8 cellular contexts compared by ENCODE assay signal in genomic region chr17:4740025-4740351, GRCh38. TPM values are rescaled to one million over a fixed set of nuclear protein-coding genes. Genes with fewer than 3 reads are reported as not detected.
DNase-seq lines count a peak whose midpoint lies in the region; ATAC-seq and TF ChIP-seq lines count a peak whose summit lies in the region.

No MANE protein-coding gene starts in this region.

- TF ChIP-seq CTCF in HFFc6 (IDR thresholded peaks at IDR 0.05), result no peak

- H3K9me3 Mint-ChIP-seq in HFFc6, result no peaks in the 10 kb centered on the region
- H3K9me3 Mint-ChIP-seq in activated naive CD8-positive, alpha-beta T cell (ENCODE audit: low read depth), result no peaks in the 10 kb centered on the region
- H3K9me3 Mint-ChIP-seq in immature natural killer cell, result no peaks in the 10 kb centered on the region
- H3K9me3 Mint-ChIP-seq in stimulated activated memory B cell treated with anti-CD40 and anti-IgM and Interleukin-4, amounts not matched to agents 10 μg/mL and 1 μg/mL and 100 μg/mL, for 72 hours, result no peaks in the 10 kb centered on the region

- peak overlapping the region; percentile 74 for H3K4me3 Mint-ChIP-seq in HFFc6
- H3K4me3 Mint-ChIP-seq in activated naive CD8-positive, alpha-beta T cell, result peak overlapping the region; percentile 85
- peak overlapping the region; percentile 85 to 89 (median 86) for H3K4me3 Mint-ChIP-seq in immature natural killer cell
- peak overlapping the region; percentile 74 for H3K4me3 Mint-ChIP-seq in stimulated activated memory B cell treated with anti-CD40 and anti-IgM and Interleukin-4, amounts not matched to agents 10 μg/mL and 1 μg/mL and 100 μg/mL, for 72 hours

- no peak for ATAC-seq in stimulated activated memory B cell treated with anti-CD40 and anti-IgM and Interleukin-4, amounts not matched to agents 10 μg/mL and 1 μg/mL and 100 μg/mL, for 72 hours
- ATAC-seq in GM21786 (IDR thresholded peaks at IDR 0.05; ENCODE audit: unreplicated experiment) (no peak), HG02840 (IDR thresholded peaks at IDR 0.05; ENCODE audit: low FRiP score, unreplicated experiment) (no peak)

- H3K27ac Mint-ChIP-seq in HFFc6, result no peak overlapping the region
- peak overlapping the region; percentile 75 for H3K27ac Mint-ChIP-seq in activated naive CD8-positive, alpha-beta T cell
- peak overlapping the region in 3 of 6 donors; percentile 53 to 73 (median 69) for H3K27ac Mint-ChIP-seq in immature natural killer cell
- H3K27ac Mint-ChIP-seq in stimulated activated memory B cell treated with anti-CD40 and anti-IgM and Interleukin-4, amounts not matched to agents 10 μg/mL and 1 μg/mL and 100 μg/mL, for 72 hours, result peak overlapping the region; percentile 75

- H3K36me3 Mint-ChIP-seq in HFFc6 (ENCODE audit: low read depth) (no peaks in the 10 kb centered on the region), immature natural killer cell (no peaks in the 10 kb centered on the region)
- H3K36me3 Mint-ChIP-seq in activated naive CD8-positive, alpha-beta T cell, result no peaks in the 10 kb centered on the region
- no peaks in the 10 kb centered on the region for H3K36me3 Mint-ChIP-seq in stimulated activated memory B cell treated with anti-CD40 and anti-IgM and Interleukin-4, amounts not matched to agents 10 μg/mL and 1 μg/mL and 100 μg/mL, for 72 hours

- peaks cover 15% of the 10 kb centered on the region for H3K4me1 Mint-ChIP-seq in HFFc6 (ENCODE audit: low read depth)
- H3K4me1 Mint-ChIP-seq in activated naive CD8-positive, alpha-beta T cell (ENCODE audit: low read depth), result peaks cover 16% of the 10 kb centered on the region
- peaks cover 16 to 17% of the 10 kb centered on the region in 2 donors for H3K4me1 Mint-ChIP-seq in immature natural killer cell
- H3K4me1 Mint-ChIP-seq in stimulated activated memory B cell treated with anti-CD40 and anti-IgM and Interleukin-4, amounts not matched to agents 10 μg/mL and 1 μg/mL and 100 μg/mL, for 72 hours, result peaks cover 42% of the 10 kb centered on the region

- DNase-seq in HFFc6, result no peak
- no peak for DNase-seq in immature natural killer cell
- DNase-seq in NCI-H2227 treated with DMSO at 0.1 percent for 48 hours (lab: John Stamatoyannopoulos, UW), result no peak
- DNase-seq in NCI-H510A treated with DMSO at 0.1 percent for 48 hours (lab: John Stamatoyannopoulos, UW), result no peak

- H3K27me3 Mint-ChIP-seq in HFFc6 (ENCODE audit: insufficient read depth) (peaks cover 49% of the 10 kb centered on the region), immature natural killer cell (ENCODE audit: low read depth in 3 of 3) (peaks cover 14 to 18% (median 16%) of the 10 kb centered on the region in 3 donors)
- no peaks in the 10 kb centered on the region for H3K27me3 Mint-ChIP-seq in activated naive CD8-positive, alpha-beta T cell
- H3K27me3 Mint-ChIP-seq in stimulated activated memory B cell treated with anti-CD40 and anti-IgM and Interleukin-4, amounts not matched to agents 10 μg/mL and 1 μg/mL and 100 μg/mL, for 72 hours, result peaks cover 45% of the 10 kb centered on the region

RNA-seq across cellular contexts. Expression of gene CXCL16, which starts 0.3 kb away (rescaled TPM):
- total RNA-seq in HFFc6 (2021; fragmentation: NEBNext Ultra II Directional; extraction: Animal tissue kit (Norgen Biotek cat#: 25700)), result under 1 TPM; 0.31 to 0.92 (median 0.62) TPM
- 1 to 10 TPM; 1.1 to 2.2 (median 1.1) TPM for polyA plus RNA-seq in immature natural killer cell

RNA-seq across cellular contexts. Expression of gene ZMYND15, which starts 0.4 kb away (rescaled TPM):
- not detected for total RNA-seq in HFFc6 (2021; fragmentation: NEBNext Ultra II Directional; extraction: Animal tissue kit (Norgen Biotek cat#: 25700))
- not detected for polyA plus RNA-seq in immature natural killer cell

RNA-seq across cellular contexts. Expression of gene MED11, which starts 8.8 kb away (rescaled TPM):
- 10 to 100 TPM; 15.3 to 19.1 (median 17.4) TPM for total RNA-seq in HFFc6 (2021; fragmentation: NEBNext Ultra II Directional; extraction: Animal tissue kit (Norgen Biotek cat#: 25700))
- polyA plus RNA-seq in immature natural killer cell, result 10 to 100 TPM; 26.2 to 52.1 (median 37.6) TPM

RNA-seq across cellular contexts. Expression of gene ARRB2, which starts 29.6 kb away (rescaled TPM):
- 10 to 100 TPM in 2 of 6 experiments, 1 to 10 TPM in 4; 8.0 to 10.7 (median 9.1) TPM for total RNA-seq in HFFc6 (2021; fragmentation: NEBNext Ultra II Directional; extraction: Animal tissue kit (Norgen Biotek cat#: 25700))
- 10 to 100 TPM; 46.0 to 70.9 (median 60.4) TPM for polyA plus RNA-seq in immature natural killer cell

RNA-seq across cellular contexts. Expression of gene TM4SF5, which starts 31.7 kb away (rescaled TPM):
- total RNA-seq in HFFc6 (2021; fragmentation: NEBNext Ultra II Directional; extraction: Animal tissue kit (Norgen Biotek cat#: 25700)), result not detected
- polyA plus RNA-seq in immature natural killer cell, result not detected
